ENCODE assay signal across 9 cellular contexts in the genomic region with DNA sequence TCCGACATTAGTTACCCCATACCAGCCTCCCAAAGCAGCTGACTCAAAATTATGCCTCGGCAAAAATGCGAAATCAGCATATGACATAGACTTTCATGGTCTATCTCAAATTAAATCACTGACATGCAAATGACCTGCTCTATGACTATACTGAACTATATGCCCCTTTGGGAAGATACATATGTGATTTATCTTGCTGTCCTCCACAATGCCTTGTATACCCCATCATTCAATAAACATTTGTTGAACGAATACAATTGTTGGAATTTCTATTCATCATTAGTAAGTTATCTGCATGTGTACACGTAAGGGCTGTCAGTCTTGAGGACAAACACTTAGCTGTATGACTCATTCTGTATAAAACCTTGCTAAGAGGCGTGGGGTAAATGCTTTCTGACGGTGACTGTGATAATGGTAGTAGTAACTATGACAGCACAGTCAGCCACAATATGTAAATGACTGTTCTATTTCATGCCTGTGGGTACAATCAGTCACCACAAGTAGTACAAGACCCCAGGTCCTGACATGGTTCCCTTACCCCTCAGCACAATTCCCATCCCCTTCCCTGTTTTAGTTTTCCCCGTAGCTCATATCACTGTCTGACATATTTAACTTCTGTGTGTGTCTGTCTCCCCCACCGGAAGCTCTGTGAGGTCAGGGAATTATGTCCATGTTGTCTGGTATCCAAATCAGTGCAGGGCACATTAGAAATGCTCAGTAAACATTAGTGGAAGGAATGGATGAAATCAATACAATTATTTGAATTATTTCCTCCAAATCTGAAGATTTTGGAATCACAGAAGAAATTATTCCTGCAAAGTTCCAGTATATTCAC. TPM values are rescaled to one million over a fixed set of nuclear protein-coding genes. Genes with fewer than 3 reads are reported as not detected.
A peak's percentile ranks its signal among the peaks of the same experiment; 100 is the strongest.
DNase-seq lines count a peak whose midpoint lies in the region; ATAC-seq, FAIRE-seq and TF ChIP-seq lines count a peak whose summit lies in the region.
"Had no signal": no experiment of that assay in that cellular context is flagged by ENCODE, and none has a peak within 500 bp of the region (broad histone marks: within the 10 kb centered on the region; RNA-seq: fewer than 3 reads in every experiment).

No MANE protein-coding gene starts in this region.

- H4K8ac ChIP-seq in mesenchymal stem cell (ENCODE audit: low read length), result no peak overlapping the region

- H3K4me1 ChIP-seq in K562 (replicated peaks in 1 of 2; ENCODE audit: control insufficient read depth in 2 of 2, insufficient read depth in 2 of 2, low read length in 2 of 2) (peaks cover 0 to 4% of the 10 kb centered on the region in 2 experiments; a peak in 1 of 5 replicates), mesenchymal stem cell (ENCODE audit: control insufficient read depth, insufficient read depth, low read depth, low read length) (no peaks in the 10 kb centered on the region)

- H2BK5ac ChIP-seq in mesenchymal stem cell (ENCODE audit: low read depth, low read length, poor library complexity, severe bottlenecking), result no peak overlapping the region

- no peaks in the 10 kb centered on the region for H3K36me3 Mint-ChIP-seq in naive thymus-derived CD8-positive, alpha-beta T cell

- TF ChIP-seq EP300 in K562 (IDR thresholded peaks at IDR 0.05; ENCODE audit: low read length), result no peak

- WGBS in K562 (ENCODE audit: insufficient coverage, low coverage, missing lambda C conversion rate), result under 1% methylated on average over 7 of the region's 9 CpGs
- WGBS in mesenchymal stem cell, result 26% methylated on average over 7 of the region's 9 CpGs

- H3K9me3 Mint-ChIP-seq in naive thymus-derived CD8-positive, alpha-beta T cell, result no peaks in the 10 kb centered on the region

- no peak overlapping the region for H3K14ac ChIP-seq in mesenchymal stem cell (ENCODE audit: low read length in 2 of 2)

- peak overlapping the region in 1 of 2 experiments; percentile 66 for H3K18ac ChIP-seq in mesenchymal stem cell (ENCODE audit: low read depth in 1 of 2, low read length in 2 of 2)

- peak; percentile 68 for DNase-seq in DMS153 (lab: John Stamatoyannopoulos, UW)
- DNase-seq in K562 (ENCODE audit: extremely low read depth in 1 of 4, low spot score in 3 of 4), result peak in 1 of 4 experiments; percentile 18
- peak; percentile 93 for DNase-seq in mesenchymal stem cell
- no peak for DNase-seq in naive thymus-derived CD8-positive, alpha-beta T cell
- no peak for DNase-seq in erythroblast (lab: John Stamatoyannopoulos, UW)
- DNase-seq in activated CD8-positive, alpha-beta memory T cell treated with anti-CD3 and anti-CD28 coated beads, Interleukin-2, amount 50 U/mL, for 4 hours, result no peak
- DNase-seq: kidney had no signal

- TF ChIP-seq POLR2A in K562 (conservative IDR thresholded peaks at IDR 0.05), result no peak
- no peak for TF ChIP-seq POLR2A in erythroblast (IDR thresholded peaks at IDR 0.05; ENCODE audit: low read length)

- ATAC-seq in HG03520 (IDR thresholded peaks at IDR 0.05; ENCODE audit: unreplicated experiment) (peak; percentile 65), K562 (no peak), HG03025 (IDR thresholded peaks at IDR 0.05; ENCODE audit: low FRiP score, unreplicated experiment) (no peak)
- no peak for ATAC-seq in naive thymus-derived CD8-positive, alpha-beta T cell

- no peaks in the 10 kb centered on the region for H3K79me2 ChIP-seq in K562 (ENCODE audit: control insufficient read depth, insufficient read depth, low read length)

- CTCF ChIA-PET in K562 (lab: Yijun Ruan, JAX; ENCODE audit: low intra/inter-chr PET ratio), result no interaction called here

- H3K27ac ChIP-seq in K562 (ENCODE audit: extremely low read depth, low read depth, low read length) (no peak overlapping the region), mesenchymal stem cell (ENCODE audit: low read length, poor library complexity, severe bottlenecking) (no peak overlapping the region)

- H3K9ac ChIP-seq in K562 (ENCODE audit: insufficient read depth in 1 of 2, low read depth in 2 of 2, low read length in 2 of 2) (no peak overlapping the region), mesenchymal stem cell (ENCODE audit: low read length) (no peak overlapping the region)

- no peak overlapping the region for H2AK5ac ChIP-seq in mesenchymal stem cell (ENCODE audit: low read length, severe bottlenecking)

- no peak overlapping the region for H4K91ac ChIP-seq in mesenchymal stem cell (ENCODE audit: low read length)

- H3K9me3 ChIP-seq in K562 (replicated peaks; ENCODE audit: control insufficient read depth, insufficient read depth, low read depth, low read length) (no peaks in the 10 kb centered on the region), mesenchymal stem cell (ENCODE audit: control insufficient read depth, low read length) (no peaks in the 10 kb centered on the region)

- H3K27me3 ChIP-seq in K562 (ENCODE audit: control insufficient read depth in 2 of 2, insufficient read depth in 2 of 2, low read length in 2 of 2) (0 out of 5 replicates have a peak, but pooled peaks cover 0 to 3% of the 10 kb centered on the region in 2 experiments), mesenchymal stem cell (ENCODE audit: control insufficient read depth in 1 of 2, insufficient read depth in 1 of 2, low read length in 2 of 2) (no peaks in the 10 kb centered on the region)

- H2BK15ac ChIP-seq in mesenchymal stem cell (ENCODE audit: low read depth, poor library complexity, severe bottlenecking), result no peak overlapping the region

- no peak overlapping the region for H3K4me3 Mint-ChIP-seq in naive thymus-derived CD8-positive, alpha-beta T cell

- in situ Hi-C loops in K562 (cut with MboI), result no loop called here

- peaks cover 0 to 33% (median 7%) of the 10 kb centered on the region in 5 donors for H3K27me3 Mint-ChIP-seq in naive thymus-derived CD8-positive, alpha-beta T cell

- no peak overlapping the region for H3K4me2 ChIP-seq in K562 (ENCODE audit: insufficient read depth, low read length)
- no peak overlapping the region for H3K4me2 ChIP-seq in mesenchymal stem cell (ENCODE audit: low read length, poor library complexity, severe bottlenecking)

- intact Hi-C loops in K562 (cut with micrococcal nuclease), result no loop called here

- no peak overlapping the region for H3K4ac ChIP-seq in mesenchymal stem cell (ENCODE audit: low read depth in 1 of 2, low read length in 2 of 2)

- H3K23ac ChIP-seq in mesenchymal stem cell (ENCODE audit: low read length in 2 of 2), result no peak overlapping the region

- TF ChIP-seq CTCF in K562 (IDR thresholded peaks at IDR 0.05 in 2 of 3, conservative IDR thresholded peaks at IDR 0.05 in 1 of 3; ENCODE audit: insufficient read depth in 2 of 3, low read depth in 1 of 3, low read length in 3 of 3), result no peak

- H3K4me3 ChIP-seq in K562 (no peak overlapping the region), mesenchymal stem cell (ENCODE audit: insufficient read depth in 1 of 2, low read depth in 1 of 2, low read length in 2 of 2) (no peak overlapping the region)

- H3K79me1 ChIP-seq in mesenchymal stem cell (replicated peaks; ENCODE audit: low read length, poor library complexity, severe bottlenecking), result no peaks in the 10 kb centered on the region

- no peak for FAIRE-seq in K562 (lab: Jason Lieb, UNC)
- FAIRE-seq: kidney had no signal

- BruUV-seq in K562 (replicated peaks; lab: Mats Ljungman, UMichigan), result no TSS peak

- H2AFZ ChIP-seq in K562 (ENCODE audit: low read depth, low read length) (no peak overlapping the region), mesenchymal stem cell (ENCODE audit: low read depth, low read length) (no peak overlapping the region)

- H2BK120ac ChIP-seq in mesenchymal stem cell (ENCODE audit: low read depth, low read length), result no peak overlapping the region

- H4K20me1 ChIP-seq in K562 (replicated peaks; ENCODE audit: control insufficient read depth, insufficient read depth, low read length), result no peaks in the 10 kb centered on the region

- no peak overlapping the region for H3K27ac Mint-ChIP-seq in naive thymus-derived CD8-positive, alpha-beta T cell

- no peak for TF ChIP-seq RAD21 in K562 (CRISPR knock-in tag; conservative IDR thresholded peaks at IDR 0.05 in 1 of 2, IDR thresholded peaks at IDR 0.05 in 1 of 2)

- no peaks in the 10 kb centered on the region for H3K4me1 Mint-ChIP-seq in naive thymus-derived CD8-positive, alpha-beta T cell

- H2BK12ac ChIP-seq in mesenchymal stem cell (ENCODE audit: low read length in 2 of 2), result peak overlapping the region in 1 of 2 experiments; percentile 57

- H3K9me1 ChIP-seq in K562 (ENCODE audit: control insufficient read depth, insufficient read depth, low read length), result no peaks in the 10 kb centered on the region

- no peaks in the 10 kb centered on the region for H3K36me3 ChIP-seq in K562 (ENCODE audit: control insufficient read depth, insufficient read depth, low read length)
- H3K36me3 ChIP-seq in mesenchymal stem cell (ENCODE audit: control insufficient read depth in 1 of 2, insufficient read depth in 2 of 2, low read depth in 1 of 2, low read length in 2 of 2), result no peaks in the 10 kb centered on the region

- POLR2A ChIA-PET in K562 (lab: Yijun Ruan, JAX), result no interaction called here
- POLR2A ChIA-PET in naive thymus-derived CD8-positive, alpha-beta T cell (lab: Charles Lee), result no interaction called here

RNA-seq across cellular contexts. Expression of a gene that starts 42.8 kb away (rescaled TPM):
- total RNA-seq in K562 (2011; cell fraction: chromatin; rRNA removed; ENCODE audit: low replicate concordance), result 0.12 and 0.19 TPM in 2 replicates
- total RNA-seq in K562 (2011; cell fraction: nucleolus; rRNA removed), result not detected in 2 replicates
- total RNA-seq in K562 (2011; cell fraction: nucleoplasm; rRNA removed), result not detected in 2 replicates
- total RNA-seq in K562 (2014; rRNA removed) (0.54 and 0.65 TPM in 2 replicates), K562 (2014; rRNA removed; fragmentation: Illumina TruSeq; extraction: Trizol) (0.38 and 0.51 TPM in 2 replicates), K562 (2015; rRNA removed; fragmentation: Illumina TruSeq; extraction: Trizol) (0.34 and 0.69 TPM in 2 replicates), K562 (2021) (0.27 and 0.54 TPM in 2 replicates)
- polyA plus RNA-seq in K562 (2011; rRNA removed) (0.04 and 0.61 TPM in 2 replicates), K562 (2014; fragmentation: Illumina TruSeq; extraction: Trizol) (0.59 and 0.61 TPM in 2 replicates), K562 (2014; fragmentation: Nextera tagmentation; extraction: Ambion mirVana) (under 1 TPM; 0.84 to 0.89 TPM), K562 (2014; rRNA removed) (0.53 and 1.2 TPM in 2 replicates)
- polyA plus RNA-seq in K562 (2011; cell fraction: cytosol; rRNA removed), result 0.18 TPM in 1 of 2 replicates, not detected in the other
- 0.18 TPM in 1 of 2 replicates, not detected in the other for polyA plus RNA-seq in K562 (2011; cell fraction: nucleus; rRNA removed)
- 0.66 and 1.4 TPM in 2 replicates for polyA plus RNA-seq in K562 (2012)
- polyA minus RNA-seq in K562 (2011; rRNA and poly(A)+ RNA removed), result 1.0 TPM in 1 of 2 replicates, not detected in the other
- not detected in 2 replicates for polyA minus RNA-seq in K562 (2011; cell fraction: cytosol; rRNA and poly(A)+ RNA removed)
- 0.22 and 0.54 TPM in 2 replicates for polyA minus RNA-seq in K562 (2011; cell fraction: nucleus; rRNA and poly(A)+ RNA removed)
- 9.7 TPM for polyA plus RNA-seq in mesenchymal stem cell (2013, experiment 1 of 2)
- 11.0 TPM for polyA plus RNA-seq in mesenchymal stem cell (2013, experiment 2 of 2)
- total RNA-seq in naive thymus-derived CD8-positive, alpha-beta T cell, result not detected
- polyA plus RNA-seq in naive thymus-derived CD8-positive, alpha-beta T cell, result under 1 TPM in 1 of 3 donors, not detected in 2; 0.61 TPM

Comparison
In these comparisons a context has a peak if more than half of its experiments do, and no peak if none do; other contexts are left out.
1. DNase-seq: peak in DMS153 (single experiment) and mesenchymal stem cell (single experiment); none in naive thymus-derived CD8-positive, alpha-beta T cell (0 of 10), erythroblast (0 of 2) and activated CD8-positive, alpha-beta memory T cell treated with anti-CD3 and anti-CD28 coated beads, Interleukin-2, amount 50 U/mL, for 4 hours (single experiment).